ENCODE assay signal across 11 cellular contexts in genomic region chr4:83036991-83037390, GRCh38. TPM values are rescaled to one million over a fixed set of nuclear protein-coding genes. Genes with fewer than 3 reads are reported as not detected.
A peak's percentile ranks its signal among the peaks of the same experiment; 100 is the strongest.
DNase-seq lines count a peak whose midpoint lies in the region; ATAC-seq lines count a peak whose summit lies in the region.
"Had no signal": no experiment of that assay in that cellular context is flagged by ENCODE, and none has a peak within 500 bp of the region (broad histone marks: within the 10 kb centered on the region; RNA-seq: fewer than 3 reads in every experiment).

No MANE protein-coding gene starts in this region.

- H3K4me3 Mint-ChIP-seq in natural killer cell treated with Interleukin-12 subunit alpha and Interleukin-12 subunit beta and Interleukin-15 and Interleukin-18, amount 100 ng/mL, for 72 hours, result peak overlapping the region; percentile 100

- peak; percentile 61 for DNase-seq in NOMO-1 treated with dmso at 0.1 percent for 144 hours (lab: John Stamatoyannopoulos, UW; ENCODE audit: unreplicated experiment)
- peak; percentile 13 for DNase-seq in cerebellar cortex (ENCODE audit: low spot score)
- DNase-seq in natural killer cell treated with Interleukin-12 subunit alpha and Interleukin-12 subunit beta and Interleukin-15 and Interleukin-18, amount 100 ng/mL, for 72 hours (ENCODE audit: low spot score), result no peak
- no peak for DNase-seq in iPS-NIHi7 (ENCODE audit: extremely low spot score)
- no peak for DNase-seq in mucosa of gallbladder (ENCODE audit: low spot score)
- DNase-seq: DMS153, NCI-H2029 treated with DMSO at 0.1 percent for 48 hours, upper lobe of left lung had no signal

- H3K36me3 Mint-ChIP-seq in natural killer cell treated with Interleukin-12 subunit alpha and Interleukin-12 subunit beta and Interleukin-15 and Interleukin-18, amount 100 ng/mL, for 72 hours, result peaks cover 5% of the 10 kb centered on the region

- no peak for ATAC-seq in natural killer cell treated with Interleukin-12 subunit alpha and Interleukin-12 subunit beta and Interleukin-15 and Interleukin-18, amount 100 ng/mL, for 72 hours
- no peak for ATAC-seq in HG02678 (IDR thresholded peaks at IDR 0.05; ENCODE audit: unreplicated experiment)
- ATAC-seq in HG03025 (IDR thresholded peaks at IDR 0.05; ENCODE audit: low FRiP score, unreplicated experiment), result no peak

- no peaks in the 10 kb centered on the region for H3K9me3 Mint-ChIP-seq in natural killer cell treated with Interleukin-12 subunit alpha and Interleukin-12 subunit beta and Interleukin-15 and Interleukin-18, amount 100 ng/mL, for 72 hours

- H3K4me3 ChIP-seq in GM08714 (ENCODE audit: low read length), result peak overlapping the region; percentile 2; the same call in 1 of the 2 replicates

- peaks cover 31 to 35% of the 10 kb centered on the region in 2 donors for H3K4me1 Mint-ChIP-seq in natural killer cell treated with Interleukin-12 subunit alpha and Interleukin-12 subunit beta and Interleukin-15 and Interleukin-18, amount 100 ng/mL, for 72 hours (ENCODE audit: low read depth in 2 of 2)

- peak overlapping the region; percentile 12 to 94 for H3K27ac Mint-ChIP-seq in natural killer cell treated with Interleukin-12 subunit alpha and Interleukin-12 subunit beta and Interleukin-15 and Interleukin-18, amount 100 ng/mL, for 72 hours

- H3K27me3 Mint-ChIP-seq in natural killer cell treated with Interleukin-12 subunit alpha and Interleukin-12 subunit beta and Interleukin-15 and Interleukin-18, amount 100 ng/mL, for 72 hours, result no peaks in the 10 kb centered on the region

RNA-seq across cellular contexts. Expression of gene COPS4, which starts 2.0 kb away (rescaled TPM):
- total RNA-seq in natural killer cell treated with Interleukin-12 subunit alpha and Interleukin-12 subunit beta and Interleukin-15 and Interleukin-18, amount 100 ng/mL, for 72 hours, result 10 to 100 TPM; 28.2 to 35.6 TPM
- total RNA-seq in mucosa of gallbladder, result 31.5 TPM

RNA-seq across cellular contexts. Expression of gene LIN54, which starts 26.4 kb away (rescaled TPM):
- total RNA-seq in natural killer cell treated with Interleukin-12 subunit alpha and Interleukin-12 subunit beta and Interleukin-15 and Interleukin-18, amount 100 ng/mL, for 72 hours, result 10 to 100 TPM; 21.0 to 25.2 TPM
- total RNA-seq in mucosa of gallbladder, result 11.5 TPM

Comparison
In these comparisons a context has a peak if more than half of its experiments do, and no peak if none do; other contexts are left out.
1. DNase-seq: peak in NOMO-1 treated with dmso at 0.1 percent for 144 hours (single experiment) and cerebellar cortex (single experiment); none in natural killer cell treated with Interleukin-12 subunit alpha and Interleukin-12 subunit beta and Interleukin-15 and Interleukin-18, amount 100 ng/mL, for 72 hours (single experiment), iPS-NIHi7 (single experiment) and mucosa of gallbladder (single experiment).